Comparison of ENCODE assay signal across 18 cellular contexts in the genomic region with DNA sequence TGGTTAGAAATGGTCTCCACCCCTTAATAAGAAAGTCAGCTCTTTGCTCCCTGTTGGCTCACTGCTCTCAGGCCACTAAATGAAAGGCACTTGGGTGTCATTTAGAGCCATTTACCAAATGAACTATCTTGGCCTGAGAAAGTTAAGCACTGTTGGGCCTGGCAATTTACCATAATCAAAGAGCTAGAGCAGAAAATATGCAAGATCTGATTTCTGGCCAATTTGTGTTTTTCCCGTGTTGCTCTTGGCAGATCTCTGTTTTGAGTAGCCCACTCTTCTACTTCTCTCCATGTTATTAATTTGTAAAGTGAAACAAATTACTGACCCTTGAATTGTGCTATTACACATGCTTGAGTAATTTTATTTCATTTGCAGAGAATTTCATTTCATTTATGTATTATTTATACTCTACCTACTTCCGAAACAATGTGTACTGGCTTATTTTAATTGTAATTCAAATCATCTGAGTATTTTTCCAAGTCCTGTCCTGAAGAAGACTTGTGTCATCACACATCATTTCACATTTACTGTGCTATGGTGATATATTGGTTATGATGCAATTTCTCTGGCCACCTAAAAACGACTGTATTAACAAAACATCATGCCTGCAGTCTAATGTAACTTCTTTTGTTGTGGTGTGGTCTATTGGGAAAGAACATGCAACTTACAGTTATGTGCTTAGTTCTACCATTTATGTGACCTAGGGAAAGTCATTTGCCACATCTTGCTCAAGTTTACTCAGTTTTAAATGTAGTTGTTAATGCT.
DNase-seq lines count a peak whose midpoint lies in the region; ATAC-seq and TF ChIP-seq lines count a peak whose summit lies in the region.
"Had no signal": no experiment of that assay in that cellular context is flagged by ENCODE, and none has a peak within 500 bp of the region (broad histone marks: within the 10 kb centered on the region; RNA-seq: fewer than 3 reads in every experiment).

No MANE protein-coding gene starts in this region.

- no peak for TF ChIP-seq CTCF in cardiac fibroblast (IDR thresholded peaks at IDR 0.05; ENCODE audit: low read depth, low read length)
- TF ChIP-seq CTCF in mesothelial cell of epicardium (IDR thresholded peaks at IDR 0.05; ENCODE audit: unreplicated experiment): no peak

- intact Hi-C loops in left cardiac atrium (cut with DNase I): no loop called here

- ATAC-seq in GM21367 (IDR thresholded peaks at IDR 0.05; ENCODE audit: unreplicated experiment): no peak
- ATAC-seq in HG03571 (IDR thresholded peaks at IDR 0.05; ENCODE audit: unreplicated experiment): no peak
- no peak for ATAC-seq in left cardiac atrium

- peak overlapping the region; percentile 50 for H3K27ac Mint-ChIP-seq in mesothelial cell of epicardium
- H3K27ac Mint-ChIP-seq: activated naive CD8-positive, alpha-beta T cell treated with anti-CD3 and anti-CD28 coated beads, Interleukin-2, amount 10 ng/mL, durations not matched to agents 7 days and 5 days had no signal

- no peaks in the 10 kb centered on the region for H3K36me3 Mint-ChIP-seq in mesothelial cell of epicardium
- H3K36me3 Mint-ChIP-seq: activated naive CD8-positive, alpha-beta T cell treated with anti-CD3 and anti-CD28 coated beads, Interleukin-2, amount 10 ng/mL, durations not matched to agents 7 days and 5 days had no signal

- peaks cover 32% of the 10 kb centered on the region for H3K4me1 Mint-ChIP-seq in mesothelial cell of epicardium
- H3K4me1 Mint-ChIP-seq: activated naive CD8-positive, alpha-beta T cell treated with anti-CD3 and anti-CD28 coated beads, Interleukin-2, amount 10 ng/mL, durations not matched to agents 7 days and 5 days had no signal

- no peaks in the 10 kb centered on the region for H3K9me3 Mint-ChIP-seq in mesothelial cell of epicardium
- H3K9me3 Mint-ChIP-seq: activated naive CD8-positive, alpha-beta T cell treated with anti-CD3 and anti-CD28 coated beads, Interleukin-2, amount 10 ng/mL, durations not matched to agents 7 days and 5 days had no signal

- H3K27me3 Mint-ChIP-seq in mesothelial cell of epicardium (ENCODE audit: low read depth): no peaks in the 10 kb centered on the region
- H3K27me3 Mint-ChIP-seq: activated naive CD8-positive, alpha-beta T cell treated with anti-CD3 and anti-CD28 coated beads, Interleukin-2, amount 10 ng/mL, durations not matched to agents 7 days and 5 days had no signal

- no peak overlapping the region for H3K4me3 Mint-ChIP-seq in mesothelial cell of epicardium
- H3K4me3 Mint-ChIP-seq: activated naive CD8-positive, alpha-beta T cell treated with anti-CD3 and anti-CD28 coated beads, Interleukin-2, amount 10 ng/mL, durations not matched to agents 7 days and 5 days had no signal

- DNase-seq in EH (ENCODE audit: low read depth) (peak; percentile 23), MV-4-11 (lab: John Stamatoyannopoulos, UW) (peak; percentile 32), cardiac fibroblast (ENCODE audit: low read depth in 2 of 2) (peak; percentile 4 to 26), mesothelial cell of epicardium (ENCODE audit: low spot score in 2 of 2, unreplicated experiment in 2 of 2) (no peak), anterior cingulate cortex (lab: John Stamatoyannopoulos, UW) (no peak), left cardiac atrium (no peak)
- DNase-seq: activated CD8-positive, alpha-beta memory T cell treated with anti-CD3 and anti-CD28 coated beads, Interleukin-2, amount 50 U/mL, for 4 hours; activated effector memory CD4-positive, alpha-beta T cell treated with Interleukin-2 at 50 U/mL for 16 hours; activated naive CD8-positive, alpha-beta T cell treated with anti-CD3 and anti-CD28 coated beads, Interleukin-2, amount 10 ng/mL, durations not matched to agents 7 days and 5 days; hippocampal formation; NCI-H1436 treated with DMSO at 0.1 percent for 48 hours; NCI-H526 treated with DMSO at 0.1 percent for 48 hours; stimulated activated CD4-positive, alpha-beta T cell treated with anti-CD3 and anti-CD28 coated beads, Interleukin-2, amount 100 ng/mL, for 48 hours; stimulated activated naive CD4-positive, alpha-beta T cell; testis had no signal

- H3K4me3 ChIP-seq in cardiac fibroblast (replicated peaks in 1 of 2; ENCODE audit: low read depth in 2 of 2, low read length in 2 of 2): no peak overlapping the region
- H3K4me3 ChIP-seq: testis, vagina had no signal

Comparison
In these comparisons a context has a peak if more than half of its experiments do, and no peak if none do; other contexts are left out.
1. DNase-seq: peak in EH (single experiment), MV-4-11 (single experiment) and cardiac fibroblast (2 of 2); none in mesothelial cell of epicardium (0 of 2), anterior cingulate cortex (0 of 58) and left cardiac atrium (single experiment).